In genomic region chr4:115648786-115649185, GRCh38 we compare ENCODE assay signal across 22 cellular contexts.
DNase-seq lines count a peak whose midpoint lies in the region; ATAC-seq and TF ChIP-seq lines count a peak whose summit lies in the region.
"Had no signal": no experiment of that assay in that cellular context is flagged by ENCODE, and none has a peak within 500 bp of the region (broad histone marks: within the 10 kb centered on the region; RNA-seq: fewer than 3 reads in every experiment).

No MANE protein-coding gene starts in this region.

- H3K4me3 Mint-ChIP-seq in endodermal cell (no peak overlapping the region), neural progenitor cell (no peak overlapping the region)
- H3K4me3 Mint-ChIP-seq: CD14-positive monocyte; CD4-positive, alpha-beta T cell; CD8-positive, alpha-beta memory T cell had no signal

- H3K4me1 Mint-ChIP-seq in endodermal cell (no peaks in the 10 kb centered on the region), neural progenitor cell (peaks cover 4% of the 10 kb centered on the region)
- H3K4me1 Mint-ChIP-seq: CD14-positive monocyte; CD8-positive, alpha-beta memory T cell had no signal

- no peaks in the 10 kb centered on the region for H3F3A ChIP-seq in neural progenitor cell (ENCODE audit: low read depth)

- no peak for DNase-seq in Karpas-422
- DNase-seq in endodermal cell: no peak
- peak; percentile 55 for DNase-seq in neural progenitor cell (ENCODE audit: low spot score)
- DNase-seq in NCI-H146 (lab: John Stamatoyannopoulos, UW): no peak
- DNase-seq: 8988T; ACHN; AML-193; BE2C; CD4-positive, alpha-beta T cell; CD8-positive, alpha-beta memory T cell; DMS 273 treated with DMSO at 0.1 percent for 48 hours; DMS79; EL; GF-D8; GOT3; H7; HCEC 1CT had no signal

- H4K20me1 ChIP-seq in Karpas-422 (ENCODE audit: insufficient read depth, low read depth, low read length): no peaks in the 10 kb centered on the region
- H4K20me1 ChIP-seq in neural progenitor cell (ENCODE audit: low read depth): no peaks in the 10 kb centered on the region
- H4K20me1 ChIP-seq: BLaER1 treated with 17β-estradiol and CSF1 and Interleukin-3, amounts not matched to agents 10 nM and 100 nM had no signal

- no peaks in the 10 kb centered on the region for H3K79me2 ChIP-seq in Karpas-422 (ENCODE audit: low read length)
- no peaks in the 10 kb centered on the region for H3K79me2 ChIP-seq in neural progenitor cell (ENCODE audit: low read depth)

- TF ChIP-seq CTCF in endodermal cell (conservative IDR thresholded peaks at IDR 0.05): no peak
- TF ChIP-seq CTCF in neural progenitor cell (IDR thresholded peaks at IDR 0.05): no peak

- no peaks in the 10 kb centered on the region for H3K9me2 ChIP-seq in Karpas-422 (replicated peaks; ENCODE audit: insufficient read depth, low read length)

- WGBS in endodermal cell (ENCODE audit: insufficient coverage in 1 of 2, insufficient read length in 1 of 2), 2 experiments: 94% methylated on average over 1 of the region's 1 CpG; no CpG with 5 or more reads in 1 of the 2 experiments

- H3K9me3 Mint-ChIP-seq in endodermal cell (no peaks in the 10 kb centered on the region), neural progenitor cell (peaks cover 11% of the 10 kb centered on the region)

- no peak overlapping the region for H3K4me2 ChIP-seq in Karpas-422 (ENCODE audit: low read depth, low read length, poor library complexity, severe bottlenecking)
- H3K4me2 ChIP-seq in neural progenitor cell: peak overlapping the region; percentile 14
- H3K4me2 ChIP-seq: A549; BLaER1 treated with 17β-estradiol and CSF1 and Interleukin-3, amounts not matched to agents 10 nM and 100 nM had no signal

- H3K27ac ChIP-seq in Karpas-422 (ENCODE audit: low read length) (no peak overlapping the region), endodermal cell (ENCODE audit: low read depth, low read length) (peak overlapping the region; percentile 16), neural progenitor cell (no peak overlapping the region)
- H3K27ac ChIP-seq: A549; BLaER1 treated with 17β-estradiol and CSF1 and Interleukin-3, amounts not matched to agents 10 nM and 100 nM had no signal

- no peak overlapping the region for H3K9ac ChIP-seq in Karpas-422 (ENCODE audit: low read length)
- H3K9ac ChIP-seq in endodermal cell (ENCODE audit: extremely low read depth, low read length, poor library complexity, severe bottlenecking): no peak overlapping the region
- no peak overlapping the region for H3K9ac ChIP-seq in neural progenitor cell
- H3K9ac ChIP-seq: BLaER1 treated with 17β-estradiol and CSF1 and Interleukin-3, amounts not matched to agents 10 nM and 100 nM had no signal

- H3K27me3 ChIP-seq in Karpas-422 (ENCODE audit: low read length): no peaks in the 10 kb centered on the region
- no peaks in the 10 kb centered on the region for H3K27me3 ChIP-seq in endodermal cell (ENCODE audit: control insufficient read depth, insufficient read depth, low read length, poor library complexity, severe bottlenecking)
- no peaks in the 10 kb centered on the region for H3K27me3 ChIP-seq in neural progenitor cell
- H3K27me3 ChIP-seq: BE2C; BLaER1 treated with 17β-estradiol and CSF1 and Interleukin-3, amounts not matched to agents 10 nM and 100 nM had no signal

- no peaks in the 10 kb centered on the region for H3K36me3 Mint-ChIP-seq in endodermal cell (ENCODE audit: low read depth)
- no peaks in the 10 kb centered on the region for H3K36me3 Mint-ChIP-seq in neural progenitor cell
- H3K36me3 Mint-ChIP-seq: CD14-positive monocyte; CD8-positive, alpha-beta memory T cell had no signal

- no peaks in the 10 kb centered on the region for H3K27me3 Mint-ChIP-seq in endodermal cell (ENCODE audit: insufficient read depth)
- no peaks in the 10 kb centered on the region for H3K27me3 Mint-ChIP-seq in neural progenitor cell (ENCODE audit: insufficient read depth, low read depth)
- H3K27me3 Mint-ChIP-seq: CD4-positive, alpha-beta T cell; CD8-positive, alpha-beta memory T cell had no signal

- ATAC-seq in HG02623 (IDR thresholded peaks at IDR 0.05; ENCODE audit: unreplicated experiment) (no peak), HG03108 (IDR thresholded peaks at IDR 0.05; ENCODE audit: unreplicated experiment) (no peak)
- ATAC-seq: A549 had no signal

- H3K36me3 ChIP-seq in Karpas-422 (ENCODE audit: insufficient read depth, low read length) (no peaks in the 10 kb centered on the region), endodermal cell (ENCODE audit: control insufficient read depth, insufficient read depth, low read length) (no peaks in the 10 kb centered on the region), neural progenitor cell (no peaks in the 10 kb centered on the region)
- H3K36me3 ChIP-seq: BE2C; BLaER1 treated with 17β-estradiol and CSF1 and Interleukin-3, amounts not matched to agents 10 nM and 100 nM had no signal

- no peaks in the 10 kb centered on the region for H3K9me3 ChIP-seq in Karpas-422 (ENCODE audit: low read length)
- H3K9me3 ChIP-seq in endodermal cell (ENCODE audit: control insufficient read depth, low read length): no peaks in the 10 kb centered on the region
- H3K9me3 ChIP-seq in neural progenitor cell (ENCODE audit: low read depth): no peaks in the 10 kb centered on the region
- H3K9me3 ChIP-seq: A549, BE2C had no signal

- H3K4me1 ChIP-seq in Karpas-422 (ENCODE audit: low read length) (no peaks in the 10 kb centered on the region), endodermal cell (ENCODE audit: control insufficient read depth, insufficient read depth, low read length) (no peaks in the 10 kb centered on the region), neural progenitor cell (peaks cover 13% of the 10 kb centered on the region)
- H3K4me1 ChIP-seq: A549; BE2C; BLaER1 treated with 17β-estradiol and CSF1 and Interleukin-3, amounts not matched to agents 10 nM and 100 nM had no signal

- H3K4me3 ChIP-seq in Karpas-422 (ENCODE audit: low read length) (no peak overlapping the region), endodermal cell (ENCODE audit: low read length) (no peak overlapping the region), neural progenitor cell (no peak overlapping the region)
- H3K4me3 ChIP-seq: A549; BLaER1 treated with 17β-estradiol and CSF1 and Interleukin-3, amounts not matched to agents 10 nM and 100 nM had no signal

- H3K27ac Mint-ChIP-seq in endodermal cell (no peak overlapping the region), neural progenitor cell (no peak overlapping the region)
- H3K27ac Mint-ChIP-seq: CD14-positive monocyte; CD4-positive, alpha-beta T cell; CD8-positive, alpha-beta memory T cell had no signal

- H2AFZ ChIP-seq in Karpas-422 (ENCODE audit: low read length) (0 out of 2 replicates have a peak overlapping the region, but pooled peaks have one; percentile 28), neural progenitor cell (replicated peaks) (peak overlapping the region; percentile 44)
